ENCODE assay signal across 9 cellular contexts in the genomic region with DNA sequence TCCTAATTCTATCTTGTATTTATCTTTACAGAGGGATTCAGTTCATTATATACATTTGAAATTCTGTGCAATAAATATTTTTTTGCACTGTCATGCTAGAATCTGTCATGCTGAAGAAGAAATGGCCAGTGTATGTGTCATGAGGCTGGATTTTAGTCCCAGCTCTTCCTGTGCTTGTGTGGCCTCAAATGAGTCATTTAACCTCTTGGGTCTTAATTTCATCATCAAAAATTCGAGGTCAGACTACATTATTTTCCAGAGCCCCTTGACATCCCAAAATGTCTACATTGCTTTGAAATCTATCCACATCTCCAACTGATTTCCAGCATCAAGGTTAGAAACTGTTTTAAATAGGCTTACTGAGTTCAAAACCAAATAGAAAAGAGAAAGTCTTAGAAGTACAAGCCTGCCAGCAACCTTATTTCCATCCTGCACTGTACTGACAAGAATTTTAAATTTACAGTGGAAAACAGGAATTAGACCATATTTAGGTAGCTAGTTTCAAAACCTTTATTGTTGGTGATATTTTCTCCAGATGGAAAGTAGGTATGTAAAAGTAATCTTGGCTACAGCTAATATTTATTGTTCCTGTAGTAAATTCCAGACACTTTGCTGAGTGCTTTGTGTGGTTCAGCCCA.
A peak's percentile ranks its signal among the peaks of the same experiment; 100 is the strongest.
DNase-seq lines count a peak whose midpoint lies in the region; ATAC-seq and TF ChIP-seq lines count a peak whose summit lies in the region.
"Had no signal": no experiment of that assay in that cellular context is flagged by ENCODE, and none has a peak within 500 bp of the region (broad histone marks: within the 10 kb centered on the region; RNA-seq: fewer than 3 reads in every experiment).

No MANE protein-coding gene starts in this region.

- H3K27me3 ChIP-seq in trophoblast cell (ENCODE audit: insufficient read depth, low read length) = no peaks in the 10 kb centered on the region

- no peak for TF ChIP-seq CTCF in fibroblast of the aortic adventitia (IDR thresholded peaks at IDR 0.05; ENCODE audit: insufficient read depth, low read length)

- H3K79me1 ChIP-seq in trophoblast cell (ENCODE audit: low read length) = no peaks in the 10 kb centered on the region

- no peaks in the 10 kb centered on the region for H3K36me3 Mint-ChIP-seq in activated naive CD4-positive, alpha-beta T cell treated with anti-CD3 and anti-CD28 coated beads, Interleukin-2, amount 10 ng/mL, durations not matched to agents 7 days and 5 days

- H3K4me3 Mint-ChIP-seq in activated naive CD4-positive, alpha-beta T cell treated with anti-CD3 and anti-CD28 coated beads, Interleukin-2, amount 10 ng/mL, durations not matched to agents 7 days and 5 days = no peak overlapping the region

- H3K9ac ChIP-seq in trophoblast cell (ENCODE audit: low read length) = no peak overlapping the region

- no peaks in the 10 kb centered on the region for H3K9me3 Mint-ChIP-seq in activated naive CD4-positive, alpha-beta T cell treated with anti-CD3 and anti-CD28 coated beads, Interleukin-2, amount 10 ng/mL, durations not matched to agents 7 days and 5 days

- no peak overlapping the region for H3K14ac ChIP-seq in trophoblast cell (ENCODE audit: low read length)

- no peaks in the 10 kb centered on the region for H3K4me1 ChIP-seq in trophoblast cell (ENCODE audit: control insufficient read depth in 1 of 2, insufficient read depth in 2 of 2, low read length in 2 of 2)

- no peak overlapping the region for H2BK5ac ChIP-seq in trophoblast cell (ENCODE audit: low read depth, low read length, poor library complexity)

- H2BK12ac ChIP-seq in trophoblast cell (ENCODE audit: low read length) = no peak overlapping the region

- peak; percentile 55 for DNase-seq in GM03348 (ENCODE audit: low spot score)
- peak; percentile 90 for DNase-seq in RPMI7951 (ENCODE audit: low read depth)
- peak; percentile 91 for DNase-seq in fibroblast of the aortic adventitia (ENCODE audit: low read depth)
- DNase-seq in trophoblast cell = peak; percentile 35 to 64
- DNase-seq in SIG-M5 treated with dmso at 0.1 percent for 504 hours (lab: John Stamatoyannopoulos, UW; ENCODE audit: unreplicated experiment) = no peak
- DNase-seq in activated naive CD4-positive, alpha-beta T cell treated with anti-CD3 and anti-CD28 coated beads, Interleukin-2, amount 10 ng/mL, durations not matched to agents 7 days and 5 days = no peak
- no peak for DNase-seq in cortex of kidney (lab: John Stamatoyannopoulos, UW)
- DNase-seq: activated CD8-positive, alpha-beta memory T cell treated with anti-CD3 and anti-CD28 coated beads for 24 hours had no signal

- H4K91ac ChIP-seq in trophoblast cell (ENCODE audit: low read depth, low read length) = no peak overlapping the region

- H4K12ac ChIP-seq in trophoblast cell (ENCODE audit: low read depth, low read length) = no peak overlapping the region

- no peak for ATAC-seq in GM21825 (IDR thresholded peaks at IDR 0.05; ENCODE audit: unreplicated experiment)

- no peak overlapping the region for H3K4me2 ChIP-seq in trophoblast cell (ENCODE audit: low read length)

- no peak overlapping the region for H3K4ac ChIP-seq in trophoblast cell (ENCODE audit: low read depth, low read length)

- H2BK120ac ChIP-seq in trophoblast cell (ENCODE audit: insufficient read depth, low read length, poor library complexity) = no peak overlapping the region

- H4K8ac ChIP-seq in trophoblast cell (ENCODE audit: low read depth, low read length) = no peak overlapping the region

- no peaks in the 10 kb centered on the region for H3K36me3 ChIP-seq in trophoblast cell (ENCODE audit: control insufficient read depth in 1 of 2, insufficient read depth in 2 of 2, low read length in 2 of 2)

- no peak overlapping the region for H3K27ac ChIP-seq in trophoblast cell (ENCODE audit: low read depth, low read length)

- no peak overlapping the region for H3K18ac ChIP-seq in trophoblast cell (ENCODE audit: low read length)

- no peaks in the 10 kb centered on the region for H3K79me2 ChIP-seq in trophoblast cell (ENCODE audit: control insufficient read depth, insufficient read depth, low read length, poor library complexity)

- CTCF ChIA-PET in activated naive CD4-positive, alpha-beta T cell treated with anti-CD3 and anti-CD28 coated beads, Interleukin-2, amount 10 ng/mL, durations not matched to agents 7 days and 5 days (lab: Charles Lee) = no interaction called here

- WGBS in trophoblast cell (ENCODE audit: extremely low coverage, insufficient coverage, insufficient read length) = no CpG with 5 or more reads among the region's 1 CpG

- H2AFZ ChIP-seq in trophoblast cell (ENCODE audit: insufficient read depth, low read length, poor library complexity) = no peak overlapping the region

- no peaks in the 10 kb centered on the region for H3K9me3 ChIP-seq in trophoblast cell (ENCODE audit: insufficient read depth, low read depth, low read length)

- H2AK5ac ChIP-seq in trophoblast cell (ENCODE audit: low read length) = no peak overlapping the region

- no peak overlapping the region for H3K23ac ChIP-seq in trophoblast cell (ENCODE audit: low read length)

- H3K4me1 Mint-ChIP-seq in activated naive CD4-positive, alpha-beta T cell treated with anti-CD3 and anti-CD28 coated beads, Interleukin-2, amount 10 ng/mL, durations not matched to agents 7 days and 5 days = no peaks in the 10 kb centered on the region

- H3K27ac Mint-ChIP-seq in activated naive CD4-positive, alpha-beta T cell treated with anti-CD3 and anti-CD28 coated beads, Interleukin-2, amount 10 ng/mL, durations not matched to agents 7 days and 5 days = no peak overlapping the region

- peaks cover 4% of the 10 kb centered on the region for H3K27me3 Mint-ChIP-seq in activated naive CD4-positive, alpha-beta T cell treated with anti-CD3 and anti-CD28 coated beads, Interleukin-2, amount 10 ng/mL, durations not matched to agents 7 days and 5 days

- no peak overlapping the region for H3K4me3 ChIP-seq in fibroblast of the aortic adventitia (ENCODE audit: low read depth, low read length)
- H3K4me3 ChIP-seq in trophoblast cell (ENCODE audit: low read depth, low read length) = no peak overlapping the region

Comparison
In these comparisons a context has a peak if more than half of its experiments do, and no peak if none do; other contexts are left out.
1. DNase-seq: peak in GM03348 (single experiment), RPMI7951 (single experiment), fibroblast of the aortic adventitia (single experiment) and trophoblast cell (2 of 2); none in SIG-M5 treated with dmso at 0.1 percent for 504 hours (single experiment), activated naive CD4-positive, alpha-beta T cell treated with anti-CD3 and anti-CD28 coated beads, Interleukin-2, amount 10 ng/mL, durations not matched to agents 7 days and 5 days (single experiment) and cortex of kidney (single experiment).